ENCODE assay signal across 1 cellular context in the genomic region with DNA sequence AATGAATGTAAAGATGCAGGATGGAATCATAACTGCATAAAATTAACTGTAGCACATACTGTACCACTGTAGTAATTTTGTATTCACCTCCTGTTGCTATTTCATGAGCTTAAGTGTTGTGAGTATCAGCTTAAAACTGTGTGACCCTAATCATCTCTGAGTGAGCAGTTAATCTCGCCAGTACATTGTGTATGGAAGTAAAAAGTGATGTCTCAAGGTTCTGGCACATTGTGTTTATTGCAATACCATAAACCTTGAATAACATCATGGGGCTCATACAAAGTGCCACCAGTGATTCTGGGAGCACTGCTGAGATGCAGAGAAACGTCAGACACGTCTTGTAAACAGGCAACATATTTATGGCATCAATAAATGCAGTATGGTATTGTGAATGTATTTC.
TF ChIP-seq lines count a peak whose summit lies in the region.

No MANE protein-coding gene starts in this region.

TF ChIP-seq in IMR-90, 13 proteins besides CTCF, POLR2A, EP300 and RAD21 (continued from another document):
- no peak for TF ChIP-seq ELK1 (IDR thresholded peaks at IDR 0.05; ENCODE audit: borderline replicate concordance, low read depth, low read length)
- TF ChIP-seq CEBPB (IDR thresholded peaks at IDR 0.05; ENCODE audit: low read depth, low read length): no peak
- TF ChIP-seq CHD1 (IDR thresholded peaks at IDR 0.05; ENCODE audit: low read depth, low read length): no peak
- no peak for TF ChIP-seq BHLHE40 (IDR thresholded peaks at IDR 0.05; ENCODE audit: low read depth, low read length)
- no peak for TF ChIP-seq NFE2L2 (IDR thresholded peaks at IDR 0.05; ENCODE audit: low read depth, low read length)
- no peak for TF ChIP-seq RFX5 (IDR thresholded peaks at IDR 0.05; ENCODE audit: low read depth, low read length)
- no peak for TF ChIP-seq MXI1 (IDR thresholded peaks at IDR 0.05; ENCODE audit: borderline replicate concordance, low read depth, low read length)
